ENCODE assay signal across 4 cellular contexts in genomic region chr12:65860584-65860983, GRCh38.
TF ChIP-seq lines count a peak whose summit lies in the region.

No MANE protein-coding gene starts in this region.

TF ChIP-seq in SK-N-SH, 30 proteins besides CTCF, POLR2A, EP300 and RAD21 (continues in another document):
- TF ChIP-seq REST (IDR thresholded peaks at IDR 0.05; ENCODE audit: low read depth, low read length), result no peak
- no peak for TF ChIP-seq ELF1 (IDR thresholded peaks at IDR 0.05)
- no peak for TF ChIP-seq RFX5 (IDR thresholded peaks at IDR 0.05; ENCODE audit: low read length)
- no peak for TF ChIP-seq IRF3 (IDR thresholded peaks at IDR 0.05; ENCODE audit: low read depth, low read length)
- no peak for TF ChIP-seq GATA2 (CRISPR knock-in tag; IDR thresholded peaks at IDR 0.05)
- no peak for TF ChIP-seq YY1 (IDR thresholded peaks at IDR 0.05; ENCODE audit: low read depth)
- TF ChIP-seq TEAD4 (IDR thresholded peaks at IDR 0.05; ENCODE audit: borderline replicate concordance, insufficient read depth), result no peak
- no peak for TF ChIP-seq SIN3A (IDR thresholded peaks at IDR 0.05; ENCODE audit: borderline replicate concordance, low read depth, low read length)
- no peak for TF ChIP-seq GABPA (IDR thresholded peaks at IDR 0.05; ENCODE audit: low read depth)

TF ChIP-seq in SK-N-SH treated with all-trans-retinoic acid at 6 μM for 48 hours, 23 proteins besides CTCF, POLR2A, EP300 and RAD21:
- TF ChIP-seq ESRRG (CRISPR knock-in tag; IDR thresholded peaks at IDR 0.05) (no peak), SNAI2 (CRISPR knock-in tag; IDR thresholded peaks at IDR 0.05) (no peak), GLIS3 (CRISPR knock-in tag; IDR thresholded peaks at IDR 0.05) (no peak), ZFP30 (CRISPR knock-in tag; IDR thresholded peaks at IDR 0.05) (no peak), TCF4 (CRISPR knock-in tag; IDR thresholded peaks at IDR 0.05; ENCODE audit: borderline replicate concordance) (no peak), ZNF8 (CRISPR knock-in tag; IDR thresholded peaks at IDR 0.05) (no peak), PATZ1 (CRISPR knock-in tag; IDR thresholded peaks at IDR 0.05; ENCODE audit: borderline replicate concordance) (no peak), ZNF565 (CRISPR knock-in tag; conservative IDR thresholded peaks at IDR 0.05; ENCODE audit: low read depth) (no peak), ISL1 (CRISPR knock-in tag; IDR thresholded peaks at IDR 0.05) (no peak), TSHZ2 (CRISPR knock-in tag; IDR thresholded peaks at IDR 0.05) (no peak), OSR1 (CRISPR knock-in tag; IDR thresholded peaks at IDR 0.05) (no peak), PPARA (CRISPR knock-in tag; IDR thresholded peaks at IDR 0.05; ENCODE audit: borderline replicate concordance) (no peak), CSDC2 (CRISPR knock-in tag; IDR thresholded peaks at IDR 0.05) (no peak), ARNTL (CRISPR knock-in tag; IDR thresholded peaks at IDR 0.05; ENCODE audit: borderline replicate concordance, low read depth) (no peak)
TF ChIP-seq in SK-N-SH treated with all-trans-retinoic acid at 6 μM for 48 hours: peak in this region for 0.

TF ChIP-seq in HCT116, 20 proteins besides CTCF, POLR2A, EP300 and RAD21:
- TF ChIP-seq ZBTB33 (IDR thresholded peaks at IDR 0.05; ENCODE audit: extremely low read depth, insufficient replicate concordance, low read length) (no peak), EZH2phosphoT487 (IDR thresholded peaks at IDR 0.05; ENCODE audit: borderline replicate concordance) (no peak), ZFX (IDR thresholded peaks at IDR 0.05) (no peak), MAX (IDR thresholded peaks at IDR 0.05) (no peak), ZNF274 (IDR thresholded peaks at IDR 0.05; ENCODE audit: low read depth, low read length) (no peak), EZH2 (IDR thresholded peaks at IDR 0.05) (no peak)

TF ChIP-seq in K562, 482 proteins besides CTCF, POLR2A, EP300 and RAD21:
- TF ChIP-seq TFAM (CRISPR knock-in tag; conservative IDR thresholded peaks at IDR 0.05) (no peak), CCAR2 (IDR thresholded peaks at IDR 0.05; ENCODE audit: low read depth, low read length) (no peak), ZNF696 (CRISPR knock-in tag; conservative IDR thresholded peaks at IDR 0.05) (no peak), ID3 (CRISPR knock-in tag; IDR thresholded peaks at IDR 0.05) (no peak), ID3 (tag; IDR thresholded peaks at IDR 0.05) (no peak), TARDBP (IDR thresholded peaks at IDR 0.05) (no peak), MEIS2 (IDR thresholded peaks at IDR 0.05; ENCODE audit: partially characterized antibody) (peak; percentile 72), RBM39 (optimal IDR thresholded peaks at IDR 0.05; ENCODE audit: low read depth, low read length) (no peak), SMARCA5 (IDR thresholded peaks at IDR 0.05) (no peak), KLF13 (tag; IDR thresholded peaks at IDR 0.05; ENCODE audit: borderline replicate concordance, low read depth) (no peak), RB1 (IDR thresholded peaks at IDR 0.05; ENCODE audit: low read depth) (no peak), ARID1B (IDR thresholded peaks at IDR 0.05) (peak; percentile 52), ETS1 (conservative IDR thresholded peaks at IDR 0.05; ENCODE audit: control insufficient read depth, low read depth, low read length) (no peak), TEAD4 (IDR thresholded peaks at IDR 0.05; ENCODE audit: low read length) (peak; percentile 53), TEAD4 (CRISPR knock-in tag; IDR thresholded peaks at IDR 0.05; ENCODE audit: borderline replicate concordance) (no peak), CHD7 (IDR thresholded peaks at IDR 0.05; ENCODE audit: low read depth, low read length) (no peak), TAL1 (IDR thresholded peaks at IDR 0.05) (peak; percentile 73), PBX2 (CRISPR knock-in tag; IDR thresholded peaks at IDR 0.05; ENCODE audit: low read depth) (no peak), PBX2 (tag; conservative IDR thresholded peaks at IDR 0.05; ENCODE audit: low read depth) (peak; percentile 59), CBFA2T3 (IDR thresholded peaks at IDR 0.05) (peak; percentile 51), TAF1 (IDR thresholded peaks at IDR 0.05; ENCODE audit: control insufficient read depth, extremely low read depth, insufficient read depth, low read length, severe bottlenecking) (no peak), ZBTB9 (CRISPR knock-in tag; IDR thresholded peaks at IDR 0.05) (no peak), NCOR1 (IDR thresholded peaks at IDR 0.05) (peak; percentile 30; the same call in 1 of the 2 replicates), RCOR1 (IDR thresholded peaks at IDR 0.05; ENCODE audit: borderline replicate concordance in 1 of 2, low read depth in 2 of 2, low read length in 2 of 2) (no peak)
